1 cellular context compared by ENCODE assay signal in genomic region chr15:69224383-69224782, GRCh38.
A peak's percentile ranks its signal among the peaks of the same experiment; 100 is the strongest.
TF ChIP-seq lines count a peak whose summit lies in the region.

No MANE protein-coding gene starts in this region.

TF ChIP-seq in HepG2, 621 proteins besides CTCF, POLR2A, EP300 and RAD21 (continued from another document and continues in another):
- no peak for TF ChIP-seq AKNA (CRISPR knock-in tag; IDR thresholded peaks at IDR 0.05; ENCODE audit: borderline replicate concordance)
- TF ChIP-seq ZNF574 (CRISPR knock-in tag; IDR thresholded peaks at IDR 0.05): peak; percentile 68
- no peak for TF ChIP-seq TCF7L2 (IDR thresholded peaks at IDR 0.05; ENCODE audit: low read depth, low read length)
- TF ChIP-seq ZNF747 (CRISPR knock-in tag; IDR thresholded peaks at IDR 0.05; ENCODE audit: borderline replicate concordance): no peak
- peak; percentile 46; the same call in 1 of the 2 replicates for TF ChIP-seq ZNF263 (CRISPR knock-in tag; IDR thresholded peaks at IDR 0.05)
- peak; percentile 77 for TF ChIP-seq YEATS4 (CRISPR knock-in tag; IDR thresholded peaks at IDR 0.05; ENCODE audit: borderline replicate concordance)
- TF ChIP-seq ZFP36 (IDR thresholded peaks at IDR 0.05; ENCODE audit: borderline replicate concordance, low read depth, low read length, partially characterized antibody): no peak
- peak; percentile 67; the same call in 1 of the 2 replicates for TF ChIP-seq EHMT2 (IDR thresholded peaks at IDR 0.05; ENCODE audit: borderline replicate concordance, low read depth, low read length)
- TF ChIP-seq CERS6 (CRISPR knock-in tag; IDR thresholded peaks at IDR 0.05): no peak
- TF ChIP-seq FUBP1 (CRISPR knock-in tag; IDR thresholded peaks at IDR 0.05; ENCODE audit: borderline replicate concordance): no peak
- TF ChIP-seq ZSCAN31 (CRISPR knock-in tag; IDR thresholded peaks at IDR 0.05; ENCODE audit: low read depth): 0 out of 2 replicates have a peak, but pooled peaks have one; percentile 50
- peak; percentile 72; the same call in 1 of the 2 replicates for TF ChIP-seq KDM3A (CRISPR knock-in tag; IDR thresholded peaks at IDR 0.05; ENCODE audit: low read depth)
- TF ChIP-seq MEIS2 (CRISPR knock-in tag; IDR thresholded peaks at IDR 0.05): 0 out of 2 replicates have a peak, but pooled peaks have one; percentile 62
- TF ChIP-seq ZNF720 (CRISPR knock-in tag; IDR thresholded peaks at IDR 0.05): no peak
- TF ChIP-seq ZNF326 (CRISPR knock-in tag; IDR thresholded peaks at IDR 0.05; ENCODE audit: borderline replicate concordance): no peak
- TF ChIP-seq ATM (IDR thresholded peaks at IDR 0.05; ENCODE audit: borderline replicate concordance): no peak
- TF ChIP-seq AGO1 (IDR thresholded peaks at IDR 0.05; ENCODE audit: low read depth, low read length, poor library complexity, severe bottlenecking): no peak
- TF ChIP-seq ETV6 (CRISPR knock-in tag; conservative IDR thresholded peaks at IDR 0.05): no peak
- TF ChIP-seq CSRNP2 (CRISPR knock-in tag; conservative IDR thresholded peaks at IDR 0.05; ENCODE audit: low read depth): no peak
- peak; percentile 48; the same call in 1 of the 2 replicates for TF ChIP-seq MXD4 (CRISPR knock-in tag; IDR thresholded peaks at IDR 0.05)
- TF ChIP-seq ATF7 (IDR thresholded peaks at IDR 0.05): no peak
- TF ChIP-seq ATF7 (CRISPR knock-in tag; IDR thresholded peaks at IDR 0.05): no peak
- no peak for TF ChIP-seq ZNF850 (CRISPR knock-in tag; conservative IDR thresholded peaks at IDR 0.05)
- TF ChIP-seq PCBP1 (IDR thresholded peaks at IDR 0.05; ENCODE audit: borderline replicate concordance, low read depth, low read length): no peak
- no peak for TF ChIP-seq ZNF256 (CRISPR knock-in tag; conservative IDR thresholded peaks at IDR 0.05)
- TF ChIP-seq ZNF17 (CRISPR knock-in tag; IDR thresholded peaks at IDR 0.05): no peak
- TF ChIP-seq TBX3 (IDR thresholded peaks at IDR 0.05; ENCODE audit: borderline replicate concordance): no peak
- no peak for TF ChIP-seq ZNF598 (CRISPR knock-in tag; IDR thresholded peaks at IDR 0.05; ENCODE audit: borderline replicate concordance)
- TF ChIP-seq ZNF773 (CRISPR knock-in tag; IDR thresholded peaks at IDR 0.05; ENCODE audit: borderline replicate concordance): no peak
- TF ChIP-seq MXD3 (CRISPR knock-in tag; IDR thresholded peaks at IDR 0.05): no peak
- TF ChIP-seq CEBPZ (IDR thresholded peaks at IDR 0.05; ENCODE audit: low read length): no peak
- no peak for TF ChIP-seq TGIF2 (CRISPR knock-in tag; IDR thresholded peaks at IDR 0.05)
- TF ChIP-seq BRD4 (CRISPR knock-in tag; IDR thresholded peaks at IDR 0.05): no peak
- TF ChIP-seq ZFP36L2 (CRISPR knock-in tag; IDR thresholded peaks at IDR 0.05): no peak
- 0 out of 2 replicates have a peak, but pooled peaks have one; percentile 60 for TF ChIP-seq BHLHE40 (IDR thresholded peaks at IDR 0.05; ENCODE audit: low read length)
- no peak for TF ChIP-seq KLF13 (CRISPR knock-in tag; IDR thresholded peaks at IDR 0.05)
- peak; percentile 84; the same call in 1 of the 2 replicates for TF ChIP-seq PITX1 (CRISPR knock-in tag; IDR thresholded peaks at IDR 0.05)
- TF ChIP-seq UBTF (CRISPR knock-in tag; IDR thresholded peaks at IDR 0.05): peak; percentile 22; the same call in 1 of the 2 replicates
- no peak for TF ChIP-seq CAMTA2 (CRISPR knock-in tag; IDR thresholded peaks at IDR 0.05; ENCODE audit: borderline replicate concordance)
- TF ChIP-seq ZMAT5 (CRISPR knock-in tag; IDR thresholded peaks at IDR 0.05; ENCODE audit: borderline replicate concordance, low read depth): no peak
- TF ChIP-seq PLRG1 (conservative IDR thresholded peaks at IDR 0.05): no peak
- no peak for TF ChIP-seq HOXA7 (CRISPR knock-in tag; IDR thresholded peaks at IDR 0.05)
- no peak for TF ChIP-seq ZNF30 (CRISPR knock-in tag; IDR thresholded peaks at IDR 0.05)
- TF ChIP-seq TFAP4 (IDR thresholded peaks at IDR 0.05; ENCODE audit: borderline replicate concordance, low read depth): peak; percentile 83
- TF ChIP-seq ZNF83 (CRISPR knock-in tag; IDR thresholded peaks at IDR 0.05; ENCODE audit: borderline replicate concordance): no peak
